ENCODE assay signal across 26 cellular contexts in genomic region chr1:60173006-60173405, GRCh38.
"Had no signal": no experiment of that assay in that cellular context is flagged by ENCODE, and none has a peak within 500 bp of the region (broad histone marks: within the 10 kb centered on the region; RNA-seq: fewer than 3 reads in every experiment).

No MANE protein-coding gene starts in this region.

- DNase-seq: activated B cell treated with CpG ODN at 0.5 μM for 24 hours; activated CD4-positive, alpha-beta T cell treated with anti-CD3 and anti-CD28 coated beads for 48 hours; activated CD4-positive, alpha-beta T cell treated with anti-CD3 and anti-CD28 coated beads, Interleukin-2, amount 50 U/mL, for 1 hour; activated CD4-positive, alpha-beta T cell treated with anti-CD3 and anti-CD28 coated beads, Interleukin-2, amount 50 U/mL, for 48 hours; activated CD8-positive, alpha-beta memory T cell treated with anti-CD3 and anti-CD28 coated beads for 24 hours; activated CD8-positive, alpha-beta T cell treated with anti-CD3 and anti-CD28 coated beads for 36 hours; activated effector memory CD4-positive, alpha-beta T cell treated with Interleukin-2 at 50 U/mL for 16 hours; activated gamma-delta T cell treated with Interleukin-2 at 50 U/mL for 16 hours; activated naive CD4-positive, alpha-beta T cell treated with anti-CD3 and anti-CD28 coated beads, Interleukin-2, amount 50 U/mL, for 16 hours; activated naive CD4-positive, alpha-beta T cell treated with Interleukin-2 at 50 U/mL for 16 hours; activated T-cell treated with anti-CD3 and anti-CD28 coated beads, Interleukin-2, amount 50 U/mL, for 4 hours; amniotic stem cell; brain microvascular endothelial cell; cortex of kidney; dermis blood vessel endothelial cell; effector CD4-positive, alpha-beta T cell; effector memory CD8-positive, alpha-beta T cell; esophagus squamous epithelium; gastrocnemius medialis; glutamatergic neuron; heart left ventricle; T-helper 17 cell; T1000; WERI-Rb-1 had no signal

- FAIRE-seq: astrocyte, bronchial epithelial cell had no signal

- H3K4me3 ChIP-seq: esophagus squamous epithelium, gastrocnemius medialis, heart left ventricle had no signal

- H3K4me1 ChIP-seq: esophagus squamous epithelium, gastrocnemius medialis, heart left ventricle had no signal

- H3K9me3 ChIP-seq: esophagus squamous epithelium, gastrocnemius medialis had no signal

- H3K27ac ChIP-seq: brain microvascular endothelial cell, esophagus squamous epithelium, gastrocnemius medialis, heart left ventricle, WERI-Rb-1 had no signal

- H3K36me3 ChIP-seq: brain microvascular endothelial cell, esophagus squamous epithelium, gastrocnemius medialis, heart left ventricle, WERI-Rb-1 had no signal

- H3K27me3 ChIP-seq: brain microvascular endothelial cell, esophagus squamous epithelium, gastrocnemius medialis, heart left ventricle had no signal
